Comparison of ENCODE assay signal across 26 cellular contexts in the genomic region with DNA sequence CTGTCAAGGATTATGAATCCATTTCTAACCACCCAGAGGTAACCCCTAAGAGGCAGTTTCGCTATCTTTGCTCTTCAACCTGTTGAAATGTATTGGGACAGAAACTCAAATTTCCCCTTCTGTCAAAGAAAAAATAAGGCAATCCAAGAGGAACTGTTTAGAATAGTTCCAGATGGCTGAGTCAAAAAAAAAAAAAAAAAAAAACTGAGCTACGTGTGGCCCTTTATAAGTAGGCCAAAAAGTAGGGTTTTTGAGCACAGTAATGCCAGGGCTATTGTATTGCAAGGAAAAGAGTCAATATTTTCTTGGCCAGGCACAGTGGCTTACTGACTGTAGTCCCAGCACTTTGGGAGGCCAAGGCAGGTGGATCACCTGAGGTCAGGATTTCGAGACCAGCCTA.
"Had no signal": no experiment of that assay in that cellular context is flagged by ENCODE, and none has a peak within 500 bp of the region (broad histone marks: within the 10 kb centered on the region; RNA-seq: fewer than 3 reads in every experiment).

No MANE protein-coding gene starts in this region.

- H3K4me3 ChIP-seq: ascending aorta, cardiac muscle cell had no signal

- FAIRE-seq: bronchial epithelial cell had no signal

- H3K27ac ChIP-seq: ascending aorta, cardiac muscle cell, VCaP had no signal

- H3K9me3 ChIP-seq: ascending aorta had no signal

- H3K27me3 ChIP-seq: ascending aorta, cardiac muscle cell had no signal

- H3K4me1 ChIP-seq: ascending aorta had no signal

- DNase-seq: activated B cell treated with CpG ODN at 0.5 μM for 24 hours; activated CD4-positive, alpha-beta memory T cell treated with anti-CD3 and anti-CD28 coated beads for 36 hours; activated CD4-positive, alpha-beta T cell treated with anti-CD3 and anti-CD28 coated beads for 4 hours; activated CD4-positive, alpha-beta T cell treated with anti-CD3 and anti-CD28 coated beads, Interleukin-2, amount 10 ng/mL, durations not matched to agents 24 days and 14 days; activated CD4-positive, alpha-beta T cell treated with anti-CD3 and anti-CD28 coated beads, Interleukin-2, amount 50 U/mL, for 1 hour; activated CD4-positive, alpha-beta T cell treated with anti-CD3 and anti-CD28 coated beads, Interleukin-2, amount 50 U/mL, for 4 hours; activated CD4-positive, CD25-positive, alpha-beta regulatory T cell treated with anti-CD3 and anti-CD28 coated beads, Interleukin-2, amount 50 U/mL, for 72 hours; activated CD8-positive, alpha-beta memory T cell treated with anti-CD3 and anti-CD28 coated beads, Interleukin-2, amount 50 U/mL, for 4 hours; activated CD8-positive, alpha-beta T cell treated with anti-CD3 and anti-CD28 coated beads for 36 hours; activated effector memory CD4-positive, alpha-beta T cell treated with Interleukin-2 at 50 U/mL for 16 hours; activated gamma-delta T cell; activated naive CD4-positive, alpha-beta T cell treated with anti-CD3 and anti-CD28 coated beads, Interleukin-2, amount 10 ng/mL, durations not matched to agents 7 days and 5 days; activated naive CD4-positive, alpha-beta T cell treated with Interleukin-2 at 50 U/mL for 16 hours; activated naive CD8-positive, alpha-beta T cell treated with anti-CD3 and anti-CD28 coated beads, Interleukin-2, amount 10 ng/mL, durations not matched to agents 7 days and 5 days; activated naive CD8-positive, alpha-beta T cell treated with anti-CD3 and anti-CD28 coated beads, Interleukin-2, amount 50 U/mL, for 24 hours; activated T-cell treated with anti-CD3 and anti-CD28 coated beads, Interleukin-2, amount 50 U/mL, for 24 hours; activated T-cell treated with anti-CD3 and anti-CD28 coated beads, Interleukin-2, amount 50 U/mL, for 48 hours; amygdala; anterior cingulate cortex; T-helper 1 cell; T-helper 2 cell; T-helper 9 cell had no signal

- H3K36me3 ChIP-seq: ascending aorta, cardiac muscle cell had no signal
